In the genomic region with DNA sequence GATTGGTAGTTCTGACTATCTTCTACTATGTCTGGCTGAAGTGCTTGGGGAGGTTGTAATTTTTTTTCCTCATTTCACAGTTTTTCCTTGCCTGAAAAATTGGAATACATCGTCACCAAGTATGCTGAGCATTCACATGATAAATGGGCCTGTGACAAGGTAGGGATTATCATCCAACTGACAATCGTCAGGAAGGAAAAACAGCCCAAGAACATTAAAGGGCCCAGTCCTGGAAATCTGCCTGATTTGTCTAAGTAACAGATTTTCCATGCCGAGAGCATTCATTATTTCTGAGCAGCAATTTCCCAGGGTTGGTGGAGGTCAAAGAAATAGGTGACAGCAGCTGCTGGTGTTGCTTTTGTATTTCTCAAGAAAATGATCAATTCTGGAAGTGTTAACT, we compare ENCODE assay signal across 1 cellular context.
TF ChIP-seq lines count a peak whose summit lies in the region.

No MANE protein-coding gene starts in this region.

TF ChIP-seq in GM23338, 12 proteins besides CTCF, POLR2A, EP300 and RAD21:
- TF ChIP-seq, protein P1, sequence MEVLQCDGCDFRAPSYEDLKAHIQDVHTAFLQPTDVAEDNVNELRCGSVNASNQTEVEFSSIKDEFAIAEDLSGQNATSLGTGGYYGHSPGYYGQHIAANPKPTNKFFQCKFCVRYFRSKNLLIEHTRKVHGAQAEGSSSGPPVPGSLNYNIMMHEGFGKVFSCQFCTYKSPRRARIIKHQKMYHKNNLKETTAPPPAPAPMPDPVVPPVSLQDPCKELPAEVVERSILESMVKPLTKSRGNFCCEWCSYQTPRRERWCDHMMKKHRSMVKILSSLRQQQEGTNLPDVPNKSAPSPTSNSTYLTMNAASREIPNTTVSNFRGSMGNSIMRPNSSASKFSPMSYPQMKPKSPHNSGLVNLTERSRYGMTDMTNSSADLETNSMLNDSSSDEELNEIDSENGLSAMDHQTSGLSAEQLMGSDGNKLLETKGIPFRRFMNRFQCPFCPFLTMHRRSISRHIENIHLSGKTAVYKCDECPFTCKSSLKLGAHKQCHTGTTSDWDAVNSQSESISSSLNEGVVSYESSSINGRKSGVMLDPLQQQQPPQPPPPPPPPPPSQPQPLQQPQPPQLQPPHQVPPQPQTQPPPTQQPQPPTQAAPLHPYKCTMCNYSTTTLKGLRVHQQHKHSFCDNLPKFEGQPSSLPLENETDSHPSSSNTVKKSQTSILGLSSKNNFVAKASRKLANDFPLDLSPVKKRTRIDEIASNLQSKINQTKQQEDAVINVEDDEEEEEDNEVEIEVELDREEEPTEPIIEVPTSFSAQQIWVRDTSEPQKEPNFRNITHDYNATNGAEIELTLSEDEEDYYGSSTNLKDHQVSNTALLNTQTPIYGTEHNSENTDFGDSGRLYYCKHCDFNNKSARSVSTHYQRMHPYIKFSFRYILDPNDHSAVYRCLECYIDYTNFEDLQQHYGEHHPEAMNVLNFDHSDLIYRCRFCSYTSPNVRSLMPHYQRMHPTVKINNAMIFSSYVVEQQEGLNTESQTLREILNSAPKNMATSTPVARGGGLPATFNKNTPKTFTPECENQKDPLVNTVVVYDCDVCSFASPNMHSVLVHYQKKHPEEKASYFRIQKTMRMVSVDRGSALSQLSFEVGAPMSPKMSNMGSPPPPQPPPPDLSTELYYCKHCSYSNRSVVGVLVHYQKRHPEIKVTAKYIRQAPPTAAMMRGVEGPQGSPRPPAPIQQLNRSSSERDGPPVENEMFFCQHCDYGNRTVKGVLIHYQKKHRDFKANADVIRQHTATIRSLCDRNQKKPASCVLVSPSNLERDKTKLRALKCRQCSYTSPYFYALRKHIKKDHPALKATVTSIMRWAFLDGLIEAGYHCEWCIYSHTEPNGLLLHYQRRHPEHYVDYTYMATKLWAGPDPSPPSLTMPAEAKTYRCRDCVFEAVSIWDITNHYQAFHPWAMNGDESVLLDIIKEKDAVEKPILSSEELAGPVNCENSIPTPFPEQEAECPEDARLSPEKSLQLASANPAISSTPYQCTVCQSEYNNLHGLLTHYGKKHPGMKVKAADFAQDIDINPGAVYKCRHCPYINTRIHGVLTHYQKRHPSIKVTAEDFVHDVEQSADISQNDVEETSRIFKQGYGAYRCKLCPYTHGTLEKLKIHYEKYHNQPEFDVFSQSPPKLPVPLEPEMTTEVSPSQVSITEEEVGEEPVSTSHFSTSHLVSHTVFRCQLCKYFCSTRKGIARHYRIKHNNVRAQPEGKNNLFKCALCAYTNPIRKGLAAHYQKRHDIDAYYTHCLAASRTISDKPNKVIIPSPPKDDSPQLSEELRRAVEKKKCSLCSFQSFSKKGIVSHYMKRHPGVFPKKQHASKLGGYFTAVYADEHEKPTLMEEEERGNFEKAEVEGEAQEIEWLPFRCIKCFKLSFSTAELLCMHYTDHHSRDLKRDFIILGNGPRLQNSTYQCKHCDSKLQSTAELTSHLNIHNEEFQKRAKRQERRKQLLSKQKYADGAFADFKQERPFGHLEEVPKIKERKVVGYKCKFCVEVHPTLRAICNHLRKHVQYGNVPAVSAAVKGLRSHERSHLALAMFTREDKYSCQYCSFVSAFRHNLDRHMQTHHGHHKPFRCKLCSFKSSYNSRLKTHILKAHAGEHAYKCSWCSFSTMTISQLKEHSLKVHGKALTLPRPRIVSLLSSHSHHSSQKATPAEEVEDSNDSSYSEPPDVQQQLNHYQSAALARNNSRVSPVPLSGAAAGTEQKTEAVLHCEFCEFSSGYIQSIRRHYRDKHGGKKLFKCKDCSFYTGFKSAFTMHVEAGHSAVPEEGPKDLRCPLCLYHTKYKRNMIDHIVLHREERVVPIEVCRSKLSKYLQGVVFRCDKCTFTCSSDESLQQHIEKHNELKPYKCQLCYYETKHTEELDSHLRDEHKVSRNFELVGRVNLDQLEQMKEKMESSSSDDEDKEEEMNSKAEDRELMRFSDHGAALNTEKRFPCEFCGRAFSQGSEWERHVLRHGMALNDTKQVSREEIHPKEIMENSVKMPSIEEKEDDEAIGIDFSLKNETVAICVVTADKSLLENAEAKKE (CRISPR knock-in tag; IDR thresholded peaks at IDR 0.05), result no peak
- TF ChIP-seq, protein P2, sequence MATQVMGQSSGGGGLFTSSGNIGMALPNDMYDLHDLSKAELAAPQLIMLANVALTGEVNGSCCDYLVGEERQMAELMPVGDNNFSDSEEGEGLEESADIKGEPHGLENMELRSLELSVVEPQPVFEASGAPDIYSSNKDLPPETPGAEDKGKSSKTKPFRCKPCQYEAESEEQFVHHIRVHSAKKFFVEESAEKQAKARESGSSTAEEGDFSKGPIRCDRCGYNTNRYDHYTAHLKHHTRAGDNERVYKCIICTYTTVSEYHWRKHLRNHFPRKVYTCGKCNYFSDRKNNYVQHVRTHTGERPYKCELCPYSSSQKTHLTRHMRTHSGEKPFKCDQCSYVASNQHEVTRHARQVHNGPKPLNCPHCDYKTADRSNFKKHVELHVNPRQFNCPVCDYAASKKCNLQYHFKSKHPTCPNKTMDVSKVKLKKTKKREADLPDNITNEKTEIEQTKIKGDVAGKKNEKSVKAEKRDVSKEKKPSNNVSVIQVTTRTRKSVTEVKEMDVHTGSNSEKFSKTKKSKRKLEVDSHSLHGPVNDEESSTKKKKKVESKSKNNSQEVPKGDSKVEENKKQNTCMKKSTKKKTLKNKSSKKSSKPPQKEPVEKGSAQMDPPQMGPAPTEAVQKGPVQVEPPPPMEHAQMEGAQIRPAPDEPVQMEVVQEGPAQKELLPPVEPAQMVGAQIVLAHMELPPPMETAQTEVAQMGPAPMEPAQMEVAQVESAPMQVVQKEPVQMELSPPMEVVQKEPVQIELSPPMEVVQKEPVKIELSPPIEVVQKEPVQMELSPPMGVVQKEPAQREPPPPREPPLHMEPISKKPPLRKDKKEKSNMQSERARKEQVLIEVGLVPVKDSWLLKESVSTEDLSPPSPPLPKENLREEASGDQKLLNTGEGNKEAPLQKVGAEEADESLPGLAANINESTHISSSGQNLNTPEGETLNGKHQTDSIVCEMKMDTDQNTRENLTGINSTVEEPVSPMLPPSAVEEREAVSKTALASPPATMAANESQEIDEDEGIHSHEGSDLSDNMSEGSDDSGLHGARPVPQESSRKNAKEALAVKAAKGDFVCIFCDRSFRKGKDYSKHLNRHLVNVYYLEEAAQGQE (IDR thresholded peaks at IDR 0.05; ENCODE audit: unreplicated experiment), result no peak
- TF ChIP-seq EZH2 (IDR thresholded peaks at IDR 0.05; ENCODE audit: low read depth, unreplicated experiment), result no peak
- TF ChIP-seq EZH2phosphoT487 (IDR thresholded peaks at IDR 0.05; ENCODE audit: unreplicated experiment), result no peak
- no peak for TF ChIP-seq ZNF114 (CRISPR knock-in tag; IDR thresholded peaks at IDR 0.05)
- TF ChIP-seq CREB1 (CRISPR knock-in tag; IDR thresholded peaks at IDR 0.05; ENCODE audit: low read depth), result no peak
- TF ChIP-seq NANOG (IDR thresholded peaks at IDR 0.05; ENCODE audit: borderline replicate concordance), result no peak
